ENCODE assay signal across 8 cellular contexts in the genomic region with DNA sequence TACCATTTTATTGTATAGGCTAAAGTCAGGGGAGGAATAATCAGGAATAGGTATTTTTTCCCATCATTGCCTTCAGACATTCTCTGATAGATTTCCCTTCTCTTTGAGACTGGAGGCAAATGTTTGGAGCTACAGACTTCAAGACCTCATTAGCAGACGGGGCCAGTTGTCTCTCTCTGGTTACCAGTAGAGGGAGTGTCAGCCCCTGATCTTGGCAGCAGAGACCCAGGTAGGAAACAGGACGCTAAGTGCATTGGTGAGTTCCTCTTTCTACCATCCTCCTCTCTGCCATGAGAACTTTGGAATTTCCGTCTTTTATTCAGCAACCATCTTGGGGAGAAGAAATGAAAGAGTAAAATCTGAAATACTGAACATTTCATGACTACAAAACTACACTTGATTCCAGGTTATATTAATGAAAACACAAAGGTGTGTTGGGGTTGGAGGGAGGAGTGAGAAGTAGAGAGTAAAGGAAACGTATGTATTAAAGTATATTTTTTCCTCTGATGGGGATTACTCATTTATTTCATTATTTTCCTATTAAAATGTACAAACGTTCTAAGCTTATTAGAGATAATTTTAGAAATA.
A peak's percentile ranks its signal among the peaks of the same experiment; 100 is the strongest.
DNase-seq lines count a peak whose midpoint lies in the region; TF ChIP-seq lines count a peak whose summit lies in the region.

No MANE protein-coding gene starts in this region.

- TF ChIP-seq RAD21 in SK-N-SH (IDR thresholded peaks at IDR 0.05; ENCODE audit: low read length), result peak; percentile 45

- H3K9ac ChIP-seq in Karpas-422 (ENCODE audit: low read length) (no peak overlapping the region), SK-N-SH (no peak overlapping the region)

- H3K27ac ChIP-seq in Karpas-422 (ENCODE audit: low read length) (no peak overlapping the region), SK-N-SH (ENCODE audit: low read depth in 2 of 2, low read length in 1 of 2) (no peak overlapping the region)

- H3K4me2 ChIP-seq in Karpas-422 (ENCODE audit: low read depth, low read length, poor library complexity, severe bottlenecking) (no peak overlapping the region), SK-N-SH (no peak overlapping the region)

- H3K36me3 ChIP-seq in Karpas-422 (ENCODE audit: insufficient read depth, low read length) (no peaks in the 10 kb centered on the region), SK-N-SH (replicated peaks in 1 of 2; ENCODE audit: control insufficient read depth in 1 of 2, insufficient read depth in 2 of 2, low read length in 1 of 2) (no peaks in the 10 kb centered on the region)

- no peaks in the 10 kb centered on the region for H3F3A ChIP-seq in SK-N-SH (replicated peaks; ENCODE audit: insufficient read depth)

- H3K79me2 ChIP-seq in Karpas-422 (ENCODE audit: low read length) (no peaks in the 10 kb centered on the region), SK-N-SH (ENCODE audit: insufficient read depth) (no peaks in the 10 kb centered on the region)

- no peak overlapping the region for H3K4me3 ChIP-seq in Karpas-422 (ENCODE audit: low read length)
- no peak overlapping the region for H3K4me3 ChIP-seq in SK-N-SH (ENCODE audit: low read depth in 2 of 2, low read length in 1 of 2)

- H4K20me1 ChIP-seq in Karpas-422 (ENCODE audit: insufficient read depth, low read depth, low read length), result no peaks in the 10 kb centered on the region
- no peaks in the 10 kb centered on the region for H4K20me1 ChIP-seq in SK-N-SH (ENCODE audit: insufficient read depth)

- no peak for TF ChIP-seq EP300 in SK-N-SH (IDR thresholded peaks at IDR 0.05; ENCODE audit: borderline replicate concordance in 1 of 2, low read depth in 1 of 2, low read length in 1 of 2)

- H2AFZ ChIP-seq in Karpas-422 (ENCODE audit: low read length) (no peak overlapping the region), SK-N-SH (ENCODE audit: low read depth) (no peak overlapping the region)

- H3K9me3 ChIP-seq in Karpas-422 (ENCODE audit: low read length) (no peaks in the 10 kb centered on the region), SK-N-SH (no peaks in the 10 kb centered on the region)

- H3K4me1 ChIP-seq in Karpas-422 (ENCODE audit: low read length) (peaks cover 8% of the 10 kb centered on the region), SK-N-SH (ENCODE audit: control insufficient read depth in 1 of 2, insufficient read depth in 2 of 2, low read depth in 1 of 2, low read length in 1 of 2) (no peaks in the 10 kb centered on the region)

- TF ChIP-seq CTCF in SK-N-SH (IDR thresholded peaks at IDR 0.05), result peak; percentile 51

- POLR2A ChIA-PET in SK-N-SH (lab: Yijun Ruan, JAX), result no interaction called here

- H3K9me2 ChIP-seq in Karpas-422 (replicated peaks; ENCODE audit: insufficient read depth, low read length) (no peaks in the 10 kb centered on the region), SK-N-SH (no peaks in the 10 kb centered on the region)

- 27% methylated on average over 5 of the region's 5 CpGs for WGBS in SK-N-SH (ENCODE audit: low lambda C conversion rate)

- CTCF ChIA-PET in SK-N-SH (lab: Yijun Ruan, JAX), result interaction anchor here (0.6 to 1.0 kb wide), 2 partner anchors 11 to 386 kb away, joined by 3 read pairs; no protein-coding TSS in a partner anchor

- DNase-seq in NCI-H1105 treated with DMSO at 0.1 percent for 48 hours (lab: John Stamatoyannopoulos, UW) (peak; percentile 52), NCI-H1105 (lab: John Stamatoyannopoulos, UW) (no peak), H4 (ENCODE audit: low spot score) (peak; percentile 57), Karpas-422 (peak; percentile 88), SK-N-SH (peak; percentile 35), islet precursor cell (peak; percentile 86), NCI-H2029 (lab: John Stamatoyannopoulos, UW) (no peak)
- no peak for DNase-seq in activated CD8-positive, alpha-beta memory T cell treated with anti-CD3 and anti-CD28 coated beads, Interleukin-2, amount 50 U/mL, for 4 hours

- H3K27me3 ChIP-seq in Karpas-422 (ENCODE audit: low read length) (no peaks in the 10 kb centered on the region), SK-N-SH (ENCODE audit: insufficient read depth) (no peaks in the 10 kb centered on the region)

TF ChIP-seq in SK-N-SH, 30 proteins besides CTCF, POLR2A, EP300 and RAD21:
- TF ChIP-seq, protein P1, sequence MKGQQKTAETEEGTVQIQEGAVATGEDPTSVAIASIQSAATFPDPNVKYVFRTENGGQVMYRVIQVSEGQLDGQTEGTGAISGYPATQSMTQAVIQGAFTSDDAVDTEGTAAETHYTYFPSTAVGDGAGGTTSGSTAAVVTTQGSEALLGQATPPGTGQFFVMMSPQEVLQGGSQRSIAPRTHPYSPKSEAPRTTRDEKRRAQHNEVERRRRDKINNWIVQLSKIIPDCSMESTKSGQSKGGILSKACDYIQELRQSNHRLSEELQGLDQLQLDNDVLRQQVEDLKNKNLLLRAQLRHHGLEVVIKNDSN (IDR thresholded peaks at IDR 0.05; ENCODE audit: borderline replicate concordance, low read depth), result no peak
- TF ChIP-seq CHD2 (IDR thresholded peaks at IDR 0.05; ENCODE audit: low read length, partially characterized antibody) (no peak), YY1 (IDR thresholded peaks at IDR 0.05; ENCODE audit: low read depth) (no peak), NFIC (IDR thresholded peaks at IDR 0.05; ENCODE audit: borderline replicate concordance) (no peak), RFX5 (IDR thresholded peaks at IDR 0.05; ENCODE audit: low read length) (no peak), MXI1 (IDR thresholded peaks at IDR 0.05; ENCODE audit: low read depth, low read length) (no peak)

Comparison
In these comparisons a context has a peak if more than half of its experiments do, and no peak if none do; other contexts are left out.
1. DNase-seq: peak in NCI-H1105 treated with DMSO at 0.1 percent for 48 hours (single experiment), H4 (single experiment), Karpas-422 (single experiment), SK-N-SH (single experiment) and islet precursor cell (single experiment); none in NCI-H1105 (single experiment), NCI-H2029 (single experiment) and activated CD8-positive, alpha-beta memory T cell treated with anti-CD3 and anti-CD28 coated beads, Interleukin-2, amount 50 U/mL, for 4 hours (single experiment).